In genomic region chr17:78947235-78948153, GRCh38 we compare ENCODE assay signal across 1 cellular context.
TF ChIP-seq lines count a peak whose summit lies in the region.

No MANE protein-coding gene starts in this region.

TF ChIP-seq in GM23338, 12 proteins besides CTCF, POLR2A, EP300 and RAD21 (continued from another document):
- TF ChIP-seq ZNF462 (CRISPR knock-in tag; IDR thresholded peaks at IDR 0.05), result no peak
- TF ChIP-seq ZNF331 (CRISPR knock-in tag; IDR thresholded peaks at IDR 0.05; ENCODE audit: low read depth), result no peak
- TF ChIP-seq ETS1 (IDR thresholded peaks at IDR 0.05), result no peak
- TF ChIP-seq EZH2phosphoT487 (IDR thresholded peaks at IDR 0.05; ENCODE audit: unreplicated experiment), result no peak
- no peak for TF ChIP-seq ZNF114 (CRISPR knock-in tag; IDR thresholded peaks at IDR 0.05)
- no peak for TF ChIP-seq REST (IDR thresholded peaks at IDR 0.05; ENCODE audit: unreplicated experiment)
- no peak for TF ChIP-seq NANOG (IDR thresholded peaks at IDR 0.05; ENCODE audit: borderline replicate concordance)
- no peak for TF ChIP-seq POLR2AphosphoS5 (IDR thresholded peaks at IDR 0.05; ENCODE audit: low read depth)
- no peak for TF ChIP-seq EZH2 (IDR thresholded peaks at IDR 0.05; ENCODE audit: low read depth, unreplicated experiment)
